8 cellular contexts compared by ENCODE assay signal in genomic region chr11:17353228-17354021, GRCh38. TPM values are rescaled to one million over a fixed set of nuclear protein-coding genes. Genes with fewer than 3 reads are reported as not detected.
DNase-seq lines count a peak whose midpoint lies in the region; ATAC-seq and TF ChIP-seq lines count a peak whose summit lies in the region.

No MANE protein-coding gene starts in this region.

- H3K27me3 Mint-ChIP-seq in T-helper 17 cell: no peaks in the 10 kb centered on the region
- H3K27me3 Mint-ChIP-seq in progenitor cell of endocrine pancreas: peaks cover 51% of the 10 kb centered on the region

- H3K4me2 ChIP-seq in BLaER1: peak overlapping the region; percentile 95

- H3K27ac Mint-ChIP-seq in T-helper 17 cell (peak overlapping the region; percentile 90), progenitor cell of endocrine pancreas (no peak overlapping the region)

- peaks cover 28% of the 10 kb centered on the region for H3K4me1 ChIP-seq in BLaER1
- no peaks in the 10 kb centered on the region for H3K4me1 ChIP-seq in right cardiac atrium (ENCODE audit: control insufficient read depth, insufficient read depth, low read length)
- H3K4me1 ChIP-seq in vagina: peaks cover 25% of the 10 kb centered on the region

- H4K20me1 ChIP-seq in BLaER1: peaks cover 47% of the 10 kb centered on the region

- H3K9ac ChIP-seq in BLaER1: no peak overlapping the region

- H3K36me3 ChIP-seq in BLaER1 (peaks cover 6% of the 10 kb centered on the region), vagina (no peaks in the 10 kb centered on the region)

- TF ChIP-seq POLR2A in vagina (IDR thresholded peaks at IDR 0.05): no peak

- H3K4me3 ChIP-seq in BLaER1 (peak overlapping the region; percentile 64), right cardiac atrium (ENCODE audit: low read length) (peak overlapping the region; percentile 49), vagina (peak overlapping the region; percentile 56 to 66)

- TF ChIP-seq CTCF in progenitor cell of endocrine pancreas (IDR thresholded peaks at IDR 0.05; ENCODE audit: unreplicated experiment) (no peak), vagina (IDR thresholded peaks at IDR 0.05) (no peak)

- DNase-seq in NCI-H146 (lab: John Stamatoyannopoulos, UW): peak; percentile 81
- peak in 2 of 3 donors; percentile 33 to 35 for DNase-seq in T-helper 17 cell
- DNase-seq in anterior cingulate cortex (lab: John Stamatoyannopoulos, UW): peak in 56 of 58 donors; percentile 19 to 87 (median 64)
- DNase-seq in right cardiac atrium: peak; percentile 88 to 92 (median 91)
- peak; percentile 40 for DNase-seq in progenitor cell of endocrine pancreas (ENCODE audit: low spot score, unreplicated experiment)
- no peak for DNase-seq in vagina (ENCODE audit: extremely low spot score in 2 of 2)

- H3K27ac ChIP-seq in BLaER1 (no peak overlapping the region), right cardiac atrium (ENCODE audit: low read length) (peak overlapping the region; percentile 56), vagina (peak overlapping the region; percentile 71)

- ATAC-seq in GM21381 (IDR thresholded peaks at IDR 0.05; ENCODE audit: unreplicated experiment) (peak; percentile 28), T-helper 17 cell (peak; percentile 10), right cardiac atrium (peak; percentile 90 to 91)

- H3K9me3 ChIP-seq in BLaER1: peaks cover 10% of the 10 kb centered on the region
- no peaks in the 10 kb centered on the region for H3K9me3 ChIP-seq in T-helper 17 cell (ENCODE audit: control insufficient read depth, low read length, poor library complexity, severe bottlenecking)
- no peaks in the 10 kb centered on the region for H3K9me3 ChIP-seq in right cardiac atrium (ENCODE audit: control insufficient read depth, low read length)
- H3K9me3 ChIP-seq in vagina: no peaks in the 10 kb centered on the region

- WGBS in right cardiac atrium: under 1% methylated on average over 60 of the region's 60 CpGs

- H3K4me3 Mint-ChIP-seq in T-helper 17 cell (peak overlapping the region; percentile 94), progenitor cell of endocrine pancreas (ENCODE audit: low read depth) (peak overlapping the region; percentile 71)

- H3K4me1 Mint-ChIP-seq in T-helper 17 cell (peaks cover 27% of the 10 kb centered on the region), progenitor cell of endocrine pancreas (ENCODE audit: low read depth) (peaks cover 15% of the 10 kb centered on the region)

- H3K36me3 Mint-ChIP-seq in T-helper 17 cell (ENCODE audit: low read depth) (no peaks in the 10 kb centered on the region), progenitor cell of endocrine pancreas (ENCODE audit: insufficient read depth) (peaks cover 1% of the 10 kb centered on the region)

- H3K27me3 ChIP-seq in BLaER1 (peaks cover 56% of the 10 kb centered on the region), right cardiac atrium (ENCODE audit: control insufficient read depth, insufficient read depth) (no peaks in the 10 kb centered on the region), vagina (no peaks in the 10 kb centered on the region)

- no peaks in the 10 kb centered on the region for H3K9me3 Mint-ChIP-seq in progenitor cell of endocrine pancreas (ENCODE audit: low read depth)

- intact Hi-C loops in right cardiac atrium (cut with DNase I) (no loop called here), vagina (cut with DNase I) (no loop called here)

RNA-seq across cellular contexts. Expression of gene NCR3LG1, which starts 1.8 kb away (rescaled TPM):
- total RNA-seq in T-helper 17 cell: 1 to 10 TPM; 3.1 to 4.1 TPM
- total RNA-seq in right cardiac atrium: 1 to 10 TPM; 2.3 to 3.3 (median 3.0) TPM
- 0.75 TPM for polyA plus RNA-seq in right cardiac atrium
- 1.3 and 2.1 TPM in 2 replicates for total RNA-seq in progenitor cell of endocrine pancreas
- 2.2 TPM for total RNA-seq in vagina

RNA-seq across cellular contexts. Expression of gene KCNJ11, which starts 35.0 kb away (rescaled TPM):
- under 1 TPM; 0.26 to 0.70 TPM for total RNA-seq in T-helper 17 cell
- 10 to 100 TPM in 3 of 4 donors, 1 to 10 TPM in 1; 9.2 to 33.1 (median 25.2) TPM for total RNA-seq in right cardiac atrium
- polyA plus RNA-seq in right cardiac atrium: 18.6 TPM
- 8.1 and 10.4 TPM in 2 replicates for total RNA-seq in progenitor cell of endocrine pancreas
- total RNA-seq in vagina: not detected

Comparison
In these comparisons a context has a peak if more than half of its experiments do, and no peak if none do; other contexts are left out.
1. ATAC-seq: peak in every context shown above with its lines; median percentile 90 in right cardiac atrium; 28 in GM21381; 10 in T-helper 17 cell.
2. DNase-seq: peak in NCI-H146 (single experiment), T-helper 17 cell (2 of 3), anterior cingulate cortex (56 of 58), right cardiac atrium (3 of 3) and progenitor cell of endocrine pancreas (single experiment); none in vagina (0 of 2).
3. Peak in every context shown above with its lines, with median percentiles within 50 percentile points of each other: H3K4me3 ChIP-seq.